8 cellular contexts compared by ENCODE assay signal in genomic region chr5:159184858-159185381, GRCh38. TPM values are rescaled to one million over a fixed set of nuclear protein-coding genes. Genes with fewer than 3 reads are reported as not detected.
A peak's percentile ranks its signal among the peaks of the same experiment; 100 is the strongest.
DNase-seq lines count a peak whose midpoint lies in the region; FAIRE-seq and TF ChIP-seq lines count a peak whose summit lies in the region.

No MANE protein-coding gene starts in this region.

- peak overlapping the region; percentile 72 for H3K4me2 ChIP-seq in keratinocyte (ENCODE audit: control insufficient read depth, extremely low read depth, insufficient read depth, low read depth, low read length)

- no peaks in the 10 kb centered on the region for H3K9me3 Mint-ChIP-seq in HFFc6

- peaks cover 5 to 17% of the 10 kb centered on the region in 2 experiments for H3K36me3 ChIP-seq in keratinocyte (ENCODE audit: control insufficient read depth in 2 of 2, extremely low read depth in 1 of 2, insufficient read depth in 2 of 2, low read length in 2 of 2)

- no peaks in the 10 kb centered on the region for H4K20me1 ChIP-seq in keratinocyte (ENCODE audit: control insufficient read depth, extremely low read depth, insufficient read depth, low read length)

- peak overlapping the region; percentile 75 for H3K9ac ChIP-seq in keratinocyte (ENCODE audit: control insufficient read depth, extremely low read depth, insufficient read depth, low read length)

- H3K27ac Mint-ChIP-seq in HFFc6, result peak overlapping the region; percentile 96

- peak overlapping the region; percentile 73 for H3K4me3 Mint-ChIP-seq in HFFc6

- no peaks in the 10 kb centered on the region for H3K9me1 ChIP-seq in keratinocyte (ENCODE audit: control insufficient read depth, extremely low read depth, insufficient read depth, low read length)

- no peaks in the 10 kb centered on the region for H3K27me3 Mint-ChIP-seq in HFFc6 (ENCODE audit: insufficient read depth)

- dilution Hi-C loops in keratinocyte (cut with MboI; ENCODE audit: extremely low pct_ligation_motif_present, low sequenced_read_pairs), result no loop called here

- TF ChIP-seq CTCF in HFFc6 (IDR thresholded peaks at IDR 0.05), result no peak
- TF ChIP-seq CTCF in keratinocyte (optimal IDR thresholded peaks at IDR 0.05 in 1 of 3, IDR thresholded peaks at IDR 0.05 in 1 of 3, conservative IDR thresholded peaks at IDR 0.05 in 1 of 3; ENCODE audit: extremely low read depth in 1 of 3, insufficient read depth in 2 of 3, low read length in 3 of 3), result no peak

- H3K9me3 ChIP-seq in keratinocyte (ENCODE audit: control insufficient read depth, low read depth, low read length), result no peaks in the 10 kb centered on the region

- peak overlapping the region; percentile 47 for H2AFZ ChIP-seq in keratinocyte (ENCODE audit: control insufficient read depth, low read length)

- peak overlapping the region in 1 of 3 experiments; percentile 14 for H3K4me3 ChIP-seq in keratinocyte (ENCODE audit: control insufficient read depth in 2 of 3, extremely low read depth in 1 of 3, insufficient read depth in 2 of 3, low read depth in 1 of 3, low read length in 3 of 3)

- H3K4me1 Mint-ChIP-seq in HFFc6 (ENCODE audit: low read depth), result peaks cover 92% of the 10 kb centered on the region

- FAIRE-seq in keratinocyte (lab: Jason Lieb, UNC), result peak; percentile 68

- no peaks in the 10 kb centered on the region for H3K27me3 ChIP-seq in keratinocyte (ENCODE audit: control insufficient read depth, extremely low read depth, insufficient read depth, low read length)

- peaks cover 50% of the 10 kb centered on the region for H3K4me1 ChIP-seq in keratinocyte (ENCODE audit: control insufficient read depth, extremely low read depth, insufficient read depth, low read length)

- peak; percentile 65 for DNase-seq in AG20443 (ENCODE audit: low spot score)
- peak; percentile 86 for DNase-seq in HFFc6
- DNase-seq in activated T-cell treated with anti-CD3 and anti-CD28 coated beads, Interleukin-2, amount 50 U/mL, for 48 hours, result peak; percentile 51
- no peak for DNase-seq in keratinocyte (ENCODE audit: low read depth, low spot score)
- no peak for DNase-seq in NCI-H2107 treated with DMSO at 0.1 percent for 48 hours (lab: John Stamatoyannopoulos, UW; ENCODE audit: unreplicated experiment)
- DNase-seq in RKO (ENCODE audit: low spot score), result no peak
- DNase-seq in central memory CD4-positive, alpha-beta T cell, result no peak
- DNase-seq in NCI-H82 (lab: John Stamatoyannopoulos, UW), result no peak

- peaks cover 43% of the 10 kb centered on the region for H3K36me3 Mint-ChIP-seq in HFFc6 (ENCODE audit: low read depth)

- H3K79me2 ChIP-seq in keratinocyte (ENCODE audit: control insufficient read depth, insufficient read depth, low read length), result peaks cover 51% of the 10 kb centered on the region

- peak overlapping the region; percentile 95 for H3K27ac ChIP-seq in keratinocyte (ENCODE audit: control insufficient read depth, insufficient read depth, low read length)

RNA-seq across cellular contexts. Expression of gene RNF145, which starts 24.4 kb away (rescaled TPM):
- 10 to 100 TPM; 69.8 to 88.1 (median 78.6) TPM for total RNA-seq in HFFc6 (2021; fragmentation: NEBNext Ultra II Directional; extraction: Animal tissue kit (Norgen Biotek cat#: 25700))
- 52.7 to 79.8 TPM (median 78.6 TPM) in 3 replicates for polyA plus RNA-seq in keratinocyte
- 23.9 TPM for polyA plus RNA-seq in keratinocyte (2011; ENCODE audit: low read depth)
- 38.6 and 70.8 TPM in 2 replicates for polyA plus RNA-seq in keratinocyte (2011; cell fraction: cytosol; rRNA removed)
- polyA plus RNA-seq in keratinocyte (2011; cell fraction: nucleus; rRNA removed), result 87.7 and 102 TPM in 2 replicates
- 46.0 and 61.8 TPM in 2 replicates for polyA plus RNA-seq in keratinocyte (2012; ENCODE audit: low replicate concordance)
- 45.7 to 78.2 TPM (median 50.8 TPM) in 3 replicates for polyA minus RNA-seq in keratinocyte
- polyA minus RNA-seq in keratinocyte (2011; cell fraction: cytosol; rRNA and poly(A)+ RNA removed), result 31.1 TPM
- 75.4 and 114 TPM in 2 replicates for polyA minus RNA-seq in keratinocyte (2011; cell fraction: nucleus; rRNA and poly(A)+ RNA removed)

Comparison
In these comparisons a context has a peak if more than half of its experiments do, and no peak if none do; other contexts are left out.
1. DNase-seq: peak in AG20443 (single experiment), HFFc6 (single experiment) and activated T-cell treated with anti-CD3 and anti-CD28 coated beads, Interleukin-2, amount 50 U/mL, for 48 hours (2 of 2); none in keratinocyte (single experiment), NCI-H2107 treated with DMSO at 0.1 percent for 48 hours (single experiment), RKO (single experiment), central memory CD4-positive, alpha-beta T cell (single experiment) and NCI-H82 (single experiment).